Comparison of ENCODE assay signal across 29 cellular contexts in genomic region chr15:76875911-76876310, GRCh38.
"Had no signal": no experiment of that assay in that cellular context is flagged by ENCODE, and none has a peak within 500 bp of the region (broad histone marks: within the 10 kb centered on the region; RNA-seq: fewer than 3 reads in every experiment).

No MANE protein-coding gene starts in this region.

- H3K4me3 ChIP-seq: ascending aorta, cardiac muscle cell had no signal

- H3K27ac ChIP-seq: ascending aorta, cardiac muscle cell, VCaP had no signal

- FAIRE-seq: bronchial epithelial cell, TTC549 had no signal

- H3K27me3 ChIP-seq: ascending aorta, cardiac muscle cell had no signal

- H3K9me3 ChIP-seq: ascending aorta had no signal

- H3K4me1 ChIP-seq: ascending aorta had no signal

- DNase-seq: activated B cell treated with CpG ODN at 0.5 μM for 24 hours; activated CD4-positive, alpha-beta memory T cell treated with anti-CD3 and anti-CD28 coated beads for 36 hours; activated CD4-positive, alpha-beta T cell treated with anti-CD3 and anti-CD28 coated beads for 4 hours; activated CD4-positive, alpha-beta T cell treated with anti-CD3 and anti-CD28 coated beads, Interleukin-2, amount 10 ng/mL, durations not matched to agents 24 days and 14 days; activated CD4-positive, alpha-beta T cell treated with anti-CD3 and anti-CD28 coated beads, Interleukin-2, amount 50 U/mL, for 1 hour; activated CD4-positive, alpha-beta T cell treated with anti-CD3 and anti-CD28 coated beads, Interleukin-2, amount 50 U/mL, for 4 hours; activated CD4-positive, CD25-positive, alpha-beta regulatory T cell treated with anti-CD3 and anti-CD28 coated beads, Interleukin-2, amount 50 U/mL, for 72 hours; activated CD8-positive, alpha-beta memory T cell treated with anti-CD3 and anti-CD28 coated beads, Interleukin-2, amount 10 ng/mL, durations not matched to agents 7 days and 5 days; activated CD8-positive, alpha-beta memory T cell treated with anti-CD3 and anti-CD28 coated beads, Interleukin-2, amount 50 U/mL, for 48 hours; activated CD8-positive, alpha-beta T cell treated with anti-CD3 and anti-CD28 coated beads for 36 hours; activated effector memory CD4-positive, alpha-beta T cell treated with Interleukin-2 at 50 U/mL for 16 hours; activated gamma-delta T cell; activated naive CD4-positive, alpha-beta T cell treated with anti-CD3 and anti-CD28 coated beads, Interleukin-2, amount 10 ng/mL, durations not matched to agents 7 days and 5 days; activated naive CD4-positive, alpha-beta T cell treated with Interleukin-2 at 50 U/mL for 16 hours; activated naive CD8-positive, alpha-beta T cell treated with anti-CD3 and anti-CD28 coated beads, Interleukin-2, amount 10 ng/mL, durations not matched to agents 7 days and 5 days; activated naive CD8-positive, alpha-beta T cell treated with anti-CD3 and anti-CD28 coated beads, Interleukin-2, amount 50 U/mL, for 24 hours; activated T-cell treated with anti-CD3 and anti-CD28 coated beads, Interleukin-2, amount 50 U/mL, for 24 hours; activated T-cell treated with anti-CD3 and anti-CD28 coated beads, Interleukin-2, amount 50 U/mL, for 48 hours; amygdala; anterior cingulate cortex; central memory CD4-positive, alpha-beta T cell; T-helper 1 cell; T-helper 2 cell; T-helper 9 cell had no signal

- ATAC-seq: activated CD8-positive, alpha-beta memory T cell treated with anti-CD3 and anti-CD28 coated beads, Interleukin-2, amount 10 ng/mL, durations not matched to agents 7 days and 5 days; activated CD8-positive, alpha-beta T cell treated with anti-CD3 and anti-CD28 coated beads for 36 hours; activated naive CD8-positive, alpha-beta T cell treated with anti-CD3 and anti-CD28 coated beads, Interleukin-2, amount 50 U/mL, for 24 hours had no signal
